8 cellular contexts compared by ENCODE assay signal in genomic region chr3:115148142-115148790, GRCh38. TPM values are rescaled to one million over a fixed set of nuclear protein-coding genes. Genes with fewer than 3 reads are reported as not detected.
DNase-seq lines count a peak whose midpoint lies in the region; ATAC-seq and TF ChIP-seq lines count a peak whose summit lies in the region.

No MANE protein-coding gene starts in this region.

- peak overlapping the region; percentile 87 for H3K4me2 ChIP-seq in HCT116 (ENCODE audit: low read length)
- peak overlapping the region; percentile 85 for H3K4me2 ChIP-seq in SK-N-SH

- CTCF ChIA-PET in HCT116 (lab: Charles Lee) = interaction anchor here (1.7 kb wide), 1 partner anchor 667 kb away, joined by 3 read pairs; no protein-coding TSS in a partner anchor
- CTCF ChIA-PET in SK-N-SH (lab: Yijun Ruan, JAX) = interaction anchor here (0.8 to 0.9 kb wide), 2 partner anchors 20 to 56 kb away, joined by 3 to 4 read pairs; no protein-coding TSS in a partner anchor

- H3K9me2 ChIP-seq in HCT116 (ENCODE audit: insufficient read depth) = no peaks in the 10 kb centered on the region
- no peaks in the 10 kb centered on the region for H3K9me2 ChIP-seq in SK-N-SH

- peak overlapping the region; percentile 71 for H3K9ac ChIP-seq in HCT116 (ENCODE audit: low read length)
- peak overlapping the region; percentile 84 for H3K9ac ChIP-seq in SK-N-SH

- intact Hi-C loops in HCT116 (cut with micrococcal nuclease) = no loop called here

- peak overlapping the region; percentile 65 to 74 for H3K4me3 ChIP-seq in HCT116 (replicated peaks in 1 of 2; ENCODE audit: low read depth in 1 of 2, low read length in 2 of 2)
- peak overlapping the region; percentile 69 to 76 for H3K4me3 ChIP-seq in SK-N-SH (ENCODE audit: low read depth in 2 of 2, low read length in 1 of 2)
- peak overlapping the region; percentile 72 for H3K4me3 ChIP-seq in fibroblast of mammary gland (ENCODE audit: control insufficient read depth, low read depth, low read length)
- H3K4me3 ChIP-seq in retinal pigment epithelial cell (ENCODE audit: low read length) = peak overlapping the region; percentile 69

- DNase-seq in DMS79 treated with DMSO at 0.1 percent for 48 hours (lab: John Stamatoyannopoulos, UW) = peak; percentile 74
- DNase-seq in HCT116 (ENCODE audit: low read depth, low spot score) = no peak
- DNase-seq in SK-N-SH = no peak
- peak; percentile 14 for DNase-seq in fibroblast of mammary gland (ENCODE audit: low read depth)
- DNase-seq in retinal pigment epithelial cell (ENCODE audit: low read depth) = no peak

- H3K36me3 ChIP-seq in HCT116 (ENCODE audit: control insufficient read depth in 1 of 2, insufficient read depth in 2 of 2, low read length in 2 of 2) (no peaks in the 10 kb centered on the region), SK-N-SH (replicated peaks in 1 of 2; ENCODE audit: control insufficient read depth in 1 of 2, insufficient read depth in 2 of 2, low read length in 1 of 2) (peaks cover 2 to 4% of the 10 kb centered on the region in 2 experiments)

- no peak for TF ChIP-seq EP300 in SK-N-SH (IDR thresholded peaks at IDR 0.05; ENCODE audit: borderline replicate concordance in 1 of 2, low read depth in 1 of 2, low read length in 1 of 2)

- POLR2A ChIA-PET in HCT116 (lab: Charles Lee) (interaction anchor here (0.7 kb wide), 1 partner anchor 491 kb away, joined by 3 read pairs; no protein-coding TSS in a partner anchor), SK-N-SH (lab: Yijun Ruan, JAX) (interaction anchor here (1.2 to 3.0 kb wide), 2 partner anchors 48 to 565 kb away, joined by 3 to 11 read pairs; no protein-coding TSS in a partner anchor)

- H3K27me3 ChIP-seq in HCT116 (ENCODE audit: insufficient read depth, low read length) (no peaks in the 10 kb centered on the region), SK-N-SH (ENCODE audit: insufficient read depth) (no peaks in the 10 kb centered on the region)

- no peak for TF ChIP-seq RAD21 in HCT116 (IDR thresholded peaks at IDR 0.05; ENCODE audit: low read depth)
- TF ChIP-seq RAD21 in SK-N-SH (IDR thresholded peaks at IDR 0.05; ENCODE audit: low read length) = no peak

- under 1% methylated on average over 20 of the region's 20 CpGs for WGBS in SK-N-SH (ENCODE audit: low lambda C conversion rate)

- no peak for TF ChIP-seq CTCF in HCT116 (IDR thresholded peaks at IDR 0.05 in 2 of 3, conservative IDR thresholded peaks at IDR 0.05 in 1 of 3; ENCODE audit: borderline replicate concordance in 1 of 3, insufficient read depth in 1 of 3, low read depth in 2 of 3, low read length in 2 of 3)
- no peak for TF ChIP-seq CTCF in SK-N-SH (IDR thresholded peaks at IDR 0.05)
- TF ChIP-seq CTCF in fibroblast of mammary gland (conservative IDR thresholded peaks at IDR 0.05; ENCODE audit: control insufficient read depth, insufficient read depth, low read depth, low read length) = no peak
- no peak for TF ChIP-seq CTCF in retinal pigment epithelial cell (conservative IDR thresholded peaks at IDR 0.05; ENCODE audit: low read depth, low read length)

- TSS peak; percentile 84 for BruUV-seq in HCT116 (replicated peaks; lab: Mats Ljungman, UMichigan)

- peak overlapping the region; percentile 71 for H3K27ac ChIP-seq in HCT116 (ENCODE audit: low read depth, low read length)
- peak overlapping the region; percentile 87 to 96 for H3K27ac ChIP-seq in SK-N-SH (ENCODE audit: low read depth in 2 of 2, low read length in 1 of 2)

- H3K79me2 ChIP-seq in HCT116 (ENCODE audit: insufficient read depth, low read length) = peaks cover 3% of the 10 kb centered on the region; the same call in 1 of the 2 replicates
- peaks cover 17% of the 10 kb centered on the region for H3K79me2 ChIP-seq in SK-N-SH (ENCODE audit: insufficient read depth)

- RAD21 ChIA-PET in HCT116 (lab: Charles Lee; ENCODE audit: low non-redundant PET in 1 of 2, low total read pairs in 2 of 2, uncharacterized antibody in 2 of 2, unreplicated experiment in 2 of 2) = no interaction called here

- H4K20me1 ChIP-seq in HCT116 (ENCODE audit: insufficient read depth) (no peaks in the 10 kb centered on the region), SK-N-SH (ENCODE audit: insufficient read depth) (no peaks in the 10 kb centered on the region)

- H2AFZ ChIP-seq in HCT116 (ENCODE audit: low read depth, low read length, poor library complexity, severe bottlenecking) (peak overlapping the region; percentile 33), SK-N-SH (ENCODE audit: low read depth) (peak overlapping the region; percentile 92)

- no peaks in the 10 kb centered on the region for H3F3A ChIP-seq in SK-N-SH (replicated peaks; ENCODE audit: insufficient read depth)

- H3K4me1 ChIP-seq in HCT116 (ENCODE audit: control insufficient read depth in 1 of 2, insufficient read depth in 2 of 2, low read length in 2 of 2) (peaks cover 9 to 17% of the 10 kb centered on the region in 2 experiments; a peak in 3 of 4 replicates), SK-N-SH (ENCODE audit: control insufficient read depth in 1 of 2, insufficient read depth in 2 of 2, low read depth in 1 of 2, low read length in 1 of 2) (peaks cover 8 to 11% of the 10 kb centered on the region in 2 experiments; a peak in 2 of 4 replicates)

- TF ChIP-seq POLR2A in HCT116 (IDR thresholded peaks at IDR 0.05; ENCODE audit: borderline replicate concordance, extremely low read depth, insufficient read depth, insufficient read length) = no peak

- H3K9me3 ChIP-seq in HCT116 (ENCODE audit: control insufficient read depth in 1 of 2, insufficient read depth in 1 of 2, low read depth in 1 of 2, low read length in 2 of 2) = no peaks in the 10 kb centered on the region
- H3K9me3 ChIP-seq in SK-N-SH = no peaks in the 10 kb centered on the region

- ATAC-seq in HCT116 (no peak; the same call in 1 of the 2 replicates), GM21529 (IDR thresholded peaks at IDR 0.05; ENCODE audit: unreplicated experiment) (no peak), HG03457 (IDR thresholded peaks at IDR 0.05; ENCODE audit: unreplicated experiment) (no peak), HG02610 (IDR thresholded peaks at IDR 0.05; ENCODE audit: unreplicated experiment) (no peak)

TF ChIP-seq in HCT116, 20 proteins besides CTCF, POLR2A, EP300 and RAD21:
- peak; percentile 86; the same call in 1 of the 2 replicates for TF ChIP-seq ZFX (IDR thresholded peaks at IDR 0.05)
- no peak for TF ChIP-seq EGR1 (IDR thresholded peaks at IDR 0.05; ENCODE audit: low read depth)

TF ChIP-seq in SK-N-SH, 30 proteins besides CTCF, POLR2A, EP300 and RAD21:
- TF ChIP-seq MEF2A (IDR thresholded peaks at IDR 0.05; ENCODE audit: borderline replicate concordance, low read depth) (no peak), FOXM1 (IDR thresholded peaks at IDR 0.05; ENCODE audit: low read depth) (0 out of 2 replicates have a peak, but pooled peaks have one; percentile 11)

RNA-seq across cellular contexts. Expression of gene ZBTB20, which starts 1.2 kb away (rescaled TPM):
- total RNA-seq in HCT116 (2021; ENCODE audit: unreplicated experiment) = 42.1 TPM
- polyA plus RNA-seq in HCT116 (2012) = 3.9 and 7.3 TPM in 2 replicates
- 0.43 and 1.1 TPM in 2 replicates for polyA plus RNA-seq in SK-N-SH (2012; rRNA removed)
- polyA plus RNA-seq in SK-N-SH (2012; cell fraction: cytosol; rRNA removed) = 0.20 and 0.36 TPM in 2 replicates
- polyA plus RNA-seq in SK-N-SH (2012; cell fraction: nucleus; rRNA removed) = 0.96 and 1.8 TPM in 2 replicates

Comparison
In these comparisons a context has a peak if more than half of its experiments do, and no peak if none do; other contexts are left out.
1. DNase-seq: peak in DMS79 treated with DMSO at 0.1 percent for 48 hours (single experiment) and fibroblast of mammary gland (single experiment); none in HCT116 (single experiment), SK-N-SH (single experiment) and retinal pigment epithelial cell (single experiment).
2. Peak in every context shown above with its lines, with median percentiles within 50 percentile points of each other: H3K4me3 ChIP-seq.